Comparison of ENCODE assay signal across 1 cellular context in genomic region chr19:14364098-14364443, GRCh38.
TF ChIP-seq lines count a peak whose summit lies in the region.

No MANE protein-coding gene starts in this region.

TF ChIP-seq in GM12878, 131 proteins besides CTCF, POLR2A, EP300 and RAD21:
- peak in 1 of 2 experiments; percentile 2; a peak in 1 of 4 replicates for TF ChIP-seq IKZF2 (IDR thresholded peaks at IDR 0.05)
- TF ChIP-seq, protein P1, sequence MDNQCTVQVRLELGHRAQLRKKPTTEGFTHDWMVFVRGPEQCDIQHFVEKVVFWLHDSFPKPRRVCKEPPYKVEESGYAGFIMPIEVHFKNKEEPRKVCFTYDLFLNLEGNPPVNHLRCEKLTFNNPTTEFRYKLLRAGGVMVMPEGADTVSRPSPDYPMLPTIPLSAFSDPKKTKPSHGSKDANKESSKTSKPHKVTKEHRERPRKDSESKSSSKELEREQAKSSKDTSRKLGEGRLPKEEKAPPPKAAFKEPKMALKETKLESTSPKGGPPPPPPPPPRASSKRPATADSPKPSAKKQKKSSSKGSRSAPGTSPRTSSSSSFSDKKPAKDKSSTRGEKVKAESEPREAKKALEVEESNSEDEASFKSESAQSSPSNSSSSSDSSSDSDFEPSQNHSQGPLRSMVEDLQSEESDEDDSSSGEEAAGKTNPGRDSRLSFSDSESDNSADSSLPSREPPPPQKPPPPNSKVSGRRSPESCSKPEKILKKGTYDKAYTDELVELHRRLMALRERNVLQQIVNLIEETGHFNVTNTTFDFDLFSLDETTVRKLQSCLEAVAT (IDR thresholded peaks at IDR 0.05): peak; percentile 90
